ENCODE assay signal across 8 cellular contexts in genomic region chr15:63601727-63602185, GRCh38. TPM values are rescaled to one million over a fixed set of nuclear protein-coding genes. Genes with fewer than 3 reads are reported as not detected.
DNase-seq lines count a peak whose midpoint lies in the region; ATAC-seq and TF ChIP-seq lines count a peak whose summit lies in the region.

No MANE protein-coding gene starts in this region.

- no peak for ATAC-seq in naive thymus-derived CD4-positive, alpha-beta T cell
- ATAC-seq in HG03045 (IDR thresholded peaks at IDR 0.05; ENCODE audit: unreplicated experiment) = no peak

- peaks cover 48% of the 10 kb centered on the region for H3K4me1 Mint-ChIP-seq in activated CD4-positive, alpha-beta T cell treated with anti-CD3 and anti-CD28 coated beads, Interleukin-2, amount 10 ng/mL, durations not matched to agents 24 days and 14 days
- peaks cover 45% of the 10 kb centered on the region for H3K4me1 Mint-ChIP-seq in chondrocyte (ENCODE audit: low read depth)
- peaks cover 36 to 69% (median 64%) of the 10 kb centered on the region in 7 donors for H3K4me1 Mint-ChIP-seq in naive thymus-derived CD4-positive, alpha-beta T cell

- H3K27ac ChIP-seq in naive thymus-derived CD4-positive, alpha-beta T cell (ENCODE audit: low read depth, low read length) = peak overlapping the region; percentile 74

- peak overlapping the region; percentile 93 for H3K4me3 Mint-ChIP-seq in activated CD4-positive, alpha-beta T cell treated with anti-CD3 and anti-CD28 coated beads, Interleukin-2, amount 10 ng/mL, durations not matched to agents 24 days and 14 days
- peak overlapping the region; percentile 86 for H3K4me3 Mint-ChIP-seq in chondrocyte (ENCODE audit: unreplicated experiment)
- H3K4me3 Mint-ChIP-seq in naive thymus-derived CD4-positive, alpha-beta T cell = peak overlapping the region; percentile 91 to 99 (median 94)

- no peaks in the 10 kb centered on the region for H3K27me3 Mint-ChIP-seq in activated CD4-positive, alpha-beta T cell treated with anti-CD3 and anti-CD28 coated beads, Interleukin-2, amount 10 ng/mL, durations not matched to agents 24 days and 14 days
- no peaks in the 10 kb centered on the region for H3K27me3 Mint-ChIP-seq in chondrocyte (ENCODE audit: low read depth)
- H3K27me3 Mint-ChIP-seq in naive thymus-derived CD4-positive, alpha-beta T cell = no peaks in the 10 kb centered on the region

- intact Hi-C loops in activated CD4-positive, alpha-beta T cell treated with anti-CD3 and anti-CD28 coated beads, Interleukin-2, amount 10 ng/mL, durations not matched to agents 24 days and 14 days (cut with micrococcal nuclease) = loop anchor here (1.0 to 5.0 kb wide), 3 partner anchors 127 to 491 kb away; partner anchors contain the start of gene CIAO2A
- intact Hi-C loops in naive thymus-derived CD4-positive, alpha-beta T cell (cut with micrococcal nuclease) = loop anchor here (1.0 to 10.0 kb wide), 11 partner anchors 9 to 553 kb away; partner anchors contain the start of genes HERC1 (in 2 of the 2), APH1B (in 1 of the 2), LACTB (in 1 of the 2) and SNX22 (in 1 of the 2)

- TF ChIP-seq CTCF in chondrocyte (IDR thresholded peaks at IDR 0.05) = no peak

- DNase-seq in activated CD4-positive, alpha-beta T cell treated with anti-CD3 and anti-CD28 coated beads, Interleukin-2, amount 10 ng/mL, durations not matched to agents 24 days and 14 days = peak; percentile 71
- DNase-seq in activated CD4-positive, alpha-beta T cell treated with anti-CD3 and anti-CD28 coated beads, Interleukin-2, amount 50 U/mL, for 1 hour = no peak
- DNase-seq in NCI-H526 (lab: John Stamatoyannopoulos, UW) (peak; percentile 53 to 69), chondrocyte (ENCODE audit: low spot score) (no peak), OCI-M2 (lab: John Stamatoyannopoulos, UW; ENCODE audit: unreplicated experiment) (no peak), NCI-H2227 treated with DMSO at 0.1 percent for 48 hours (lab: John Stamatoyannopoulos, UW) (no peak)
- DNase-seq in naive thymus-derived CD4-positive, alpha-beta T cell = peak in 4 of 9 donors; percentile 20 to 29 (median 26)

- peaks cover 2% of the 10 kb centered on the region for H3K36me3 Mint-ChIP-seq in activated CD4-positive, alpha-beta T cell treated with anti-CD3 and anti-CD28 coated beads, Interleukin-2, amount 10 ng/mL, durations not matched to agents 24 days and 14 days (ENCODE audit: low read depth)
- H3K36me3 Mint-ChIP-seq in chondrocyte (ENCODE audit: low read depth) = no peaks in the 10 kb centered on the region
- peaks cover 0 to 11% (median 0%) of the 10 kb centered on the region in 5 donors for H3K36me3 Mint-ChIP-seq in naive thymus-derived CD4-positive, alpha-beta T cell

- CTCF ChIA-PET in naive thymus-derived CD4-positive, alpha-beta T cell (lab: Charles Lee) = interaction anchor here (0.8 to 1.4 kb wide), 3 partner anchors 8 to 466 kb away, joined by 3 to 4 read pairs (median 3); no protein-coding TSS in a partner anchor

- peak overlapping the region; percentile 89 for H3K27ac Mint-ChIP-seq in activated CD4-positive, alpha-beta T cell treated with anti-CD3 and anti-CD28 coated beads, Interleukin-2, amount 10 ng/mL, durations not matched to agents 24 days and 14 days
- peak overlapping the region; percentile 73 for H3K27ac Mint-ChIP-seq in chondrocyte (ENCODE audit: unreplicated experiment)
- peak overlapping the region; percentile 76 to 96 (median 93) for H3K27ac Mint-ChIP-seq in naive thymus-derived CD4-positive, alpha-beta T cell

- H3K4me3 ChIP-seq in naive thymus-derived CD4-positive, alpha-beta T cell (ENCODE audit: low read length) = peak overlapping the region; percentile 86

- POLR2A ChIA-PET in naive thymus-derived CD4-positive, alpha-beta T cell (lab: Charles Lee) = interaction anchor here (0.6 to 5.0 kb wide), 12 partner anchors 9 to 494 kb away, joined by 3 to 65 read pairs (median 4); partner anchors contain the start of genes CIAO2A, SNX1 and USP3

- H3K27me3 ChIP-seq in naive thymus-derived CD4-positive, alpha-beta T cell (ENCODE audit: control insufficient read depth in 2 of 2, insufficient read depth in 2 of 2, low read length in 2 of 2) = no peaks in the 10 kb centered on the region

- H3K36me3 ChIP-seq in naive thymus-derived CD4-positive, alpha-beta T cell (ENCODE audit: control insufficient read depth in 2 of 3, insufficient read depth in 3 of 3, low read length in 3 of 3) = no peaks in the 10 kb centered on the region

- peaks cover 33 to 39% of the 10 kb centered on the region in 2 donors for H3K4me1 ChIP-seq in naive thymus-derived CD4-positive, alpha-beta T cell (ENCODE audit: control insufficient read depth in 2 of 2, insufficient read depth in 2 of 2, low read length in 2 of 2)

- no peaks in the 10 kb centered on the region for H3K9me3 ChIP-seq in naive thymus-derived CD4-positive, alpha-beta T cell (ENCODE audit: control insufficient read depth in 2 of 3, low read length in 3 of 3)

- H3K9me3 Mint-ChIP-seq in activated CD4-positive, alpha-beta T cell treated with anti-CD3 and anti-CD28 coated beads, Interleukin-2, amount 10 ng/mL, durations not matched to agents 24 days and 14 days = no peaks in the 10 kb centered on the region
- no peaks in the 10 kb centered on the region for H3K9me3 Mint-ChIP-seq in chondrocyte (ENCODE audit: low read depth)
- H3K9me3 Mint-ChIP-seq in naive thymus-derived CD4-positive, alpha-beta T cell = peaks cover 0 to 4% (median 0%) of the 10 kb centered on the region in 11 donors

RNA-seq across cellular contexts. Expression of gene FBXL22, which starts 4.6 kb away (rescaled TPM):
- 0.80 and 1.3 TPM in 2 replicates for total RNA-seq in activated CD4-positive, alpha-beta T cell treated with anti-CD3 and anti-CD28 coated beads, Interleukin-2, amount 10 ng/mL, durations not matched to agents 24 days and 14 days
- 2.8 to 3.9 TPM (median 2.9 TPM) in 3 replicates for total RNA-seq in chondrocyte
- 1 to 10 TPM in 4 of 5 experiments, under 1 TPM in 1; 0.94 to 3.3 (median 1.6) TPM for total RNA-seq in naive thymus-derived CD4-positive, alpha-beta T cell
- polyA plus RNA-seq in naive thymus-derived CD4-positive, alpha-beta T cell = 1 to 10 TPM; 1.0 to 2.4 TPM

Comparison
In these comparisons a context has a peak if more than half of its experiments do, and no peak if none do; other contexts are left out.
1. DNase-seq: peak in activated CD4-positive, alpha-beta T cell treated with anti-CD3 and anti-CD28 coated beads, Interleukin-2, amount 10 ng/mL, durations not matched to agents 24 days and 14 days (single experiment) and NCI-H526 (2 of 2); none in activated CD4-positive, alpha-beta T cell treated with anti-CD3 and anti-CD28 coated beads, Interleukin-2, amount 50 U/mL, for 1 hour (single experiment), chondrocyte (single experiment), OCI-M2 (single experiment) and NCI-H2227 treated with DMSO at 0.1 percent for 48 hours (single experiment).
2. Peak in every context shown above with its lines, with median percentiles within 50 percentile points of each other: H3K27ac Mint-ChIP-seq and H3K4me3 Mint-ChIP-seq.